10 cellular contexts compared by ENCODE assay signal in the genomic region with DNA sequence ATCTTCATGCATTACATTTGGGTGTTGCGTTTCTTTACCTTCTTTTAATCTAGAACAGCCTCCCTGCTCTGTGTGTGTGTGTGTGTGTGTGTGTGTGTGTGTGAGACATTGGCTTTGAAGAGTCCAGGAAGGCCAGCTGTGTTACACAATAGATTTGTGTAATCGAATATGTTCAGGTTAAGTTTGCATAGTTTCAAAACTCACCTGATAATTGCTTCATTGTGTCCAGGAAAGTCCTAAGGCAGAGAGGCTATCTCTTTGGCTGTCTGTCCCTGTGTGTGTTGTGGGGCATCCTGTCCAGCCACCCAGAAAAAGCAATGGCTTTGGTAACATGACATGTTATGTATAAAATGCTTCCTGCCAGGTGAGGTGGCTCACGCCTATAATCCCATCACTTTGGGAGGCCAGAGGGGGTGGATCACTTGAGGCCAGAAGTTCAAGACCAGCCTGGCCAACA. TPM values are rescaled to one million over a fixed set of nuclear protein-coding genes. Genes with fewer than 3 reads are reported as not detected.
DNase-seq lines count a peak whose midpoint lies in the region; TF ChIP-seq lines count a peak whose summit lies in the region.
"Had no signal": no experiment of that assay in that cellular context is flagged by ENCODE, and none has a peak within 500 bp of the region (broad histone marks: within the 10 kb centered on the region; RNA-seq: fewer than 3 reads in every experiment).

No MANE protein-coding gene starts in this region.

- dilution Hi-C loops in mammary epithelial cell (cut with HindIII; ENCODE audit: low sequenced_read_pairs): no loop called here

- no TSS peak for BruUV-seq in mammary epithelial cell (replicated peaks; lab: Mats Ljungman, UMichigan)

- H4K20me1 ChIP-seq in MM.1S (ENCODE audit: insufficient read depth, low read length): no peaks in the 10 kb centered on the region
- no peaks in the 10 kb centered on the region for H4K20me1 ChIP-seq in mammary epithelial cell (ENCODE audit: insufficient read depth, low read length)
- peaks cover 13% of the 10 kb centered on the region for H4K20me1 ChIP-seq in osteoblast (ENCODE audit: insufficient read depth, low read length)

- peak overlapping the region; percentile 44; the same call in 1 of the 2 replicates for H3K27ac ChIP-seq in MM.1S (ENCODE audit: low read length)
- no peak overlapping the region for H3K27ac ChIP-seq in mammary epithelial cell (ENCODE audit: insufficient read depth, low read depth, low read length)
- peak overlapping the region; percentile 57 for H3K27ac ChIP-seq in osteoblast (ENCODE audit: low read depth, low read length)
- no peak overlapping the region for H3K27ac ChIP-seq in vagina
- H3K27ac ChIP-seq: GM23248 had no signal

- no peak overlapping the region for H3K4me2 ChIP-seq in MM.1S (ENCODE audit: low read depth, low read length)
- H3K4me2 ChIP-seq in mammary epithelial cell (ENCODE audit: insufficient read depth, low read depth, low read length): no peak overlapping the region
- H3K4me2 ChIP-seq in osteoblast (ENCODE audit: insufficient read depth, low read length): no peak overlapping the region

- H3F3A ChIP-seq in MM.1S (ENCODE audit: insufficient read depth, low read length): peaks cover 16% of the 10 kb centered on the region

- no peak for TF ChIP-seq POLR2A in vagina (IDR thresholded peaks at IDR 0.05)

- DNase-seq in NCI-H2196 (lab: John Stamatoyannopoulos, UW; ENCODE audit: unreplicated experiment) (peak; percentile 9), NCI-H2196 treated with DMSO at 0.1 percent for 48 hours (lab: John Stamatoyannopoulos, UW; ENCODE audit: unreplicated experiment) (no peak), MM.1S (no peak), mammary epithelial cell (peak; percentile 69), osteoblast (ENCODE audit: insufficient read length, low spot score, missing footprints) (peak; percentile 29), dermis blood vessel endothelial cell (no peak), vagina (ENCODE audit: extremely low spot score in 2 of 2) (no peak)
- DNase-seq in stimulated activated CD4-positive, alpha-beta T cell treated with anti-CD3 and anti-CD28 coated beads, Interleukin-2, amount 100 ng/mL, for 24 hours: no peak
- DNase-seq: kidney glomerular epithelial cell had no signal

- WGBS in mammary epithelial cell (ENCODE audit: low coverage, missing lambda C conversion rate): 58% methylated on average over 3 of the region's 3 CpGs

- peaks cover 84% of the 10 kb centered on the region for H3K79me2 ChIP-seq in MM.1S (ENCODE audit: low read length)
- H3K79me2 ChIP-seq in mammary epithelial cell (ENCODE audit: insufficient read depth, low read length): peaks cover 31% of the 10 kb centered on the region
- H3K79me2 ChIP-seq in osteoblast (ENCODE audit: insufficient read depth, low read length): peaks cover 55% of the 10 kb centered on the region

- CTCF ChIA-PET in mammary epithelial cell (lab: Charles Lee; ENCODE audit: low non-redundant PET): no interaction called here

- no peak overlapping the region for H2AFZ ChIP-seq in MM.1S (ENCODE audit: low read length)
- no peak overlapping the region for H2AFZ ChIP-seq in mammary epithelial cell (ENCODE audit: low read depth, low read length)
- H2AFZ ChIP-seq in osteoblast (ENCODE audit: low read length): no peak overlapping the region
- H2AFZ ChIP-seq: GM23248 had no signal

- H3K9ac ChIP-seq in MM.1S (ENCODE audit: low read length) (no peak overlapping the region), mammary epithelial cell (ENCODE audit: insufficient read depth, low read length) (no peak overlapping the region)
- H3K9ac ChIP-seq: GM23248 had no signal

- H3K27me3 ChIP-seq in MM.1S (replicated peaks; ENCODE audit: insufficient read depth, low read length): no peaks in the 10 kb centered on the region
- H3K27me3 ChIP-seq in mammary epithelial cell (ENCODE audit: insufficient read depth, low read length): no peaks in the 10 kb centered on the region
- H3K27me3 ChIP-seq in osteoblast (ENCODE audit: insufficient read depth, low read length): no peaks in the 10 kb centered on the region
- H3K27me3 ChIP-seq in vagina: no peaks in the 10 kb centered on the region

- H3K4me3 ChIP-seq in MM.1S (ENCODE audit: low read length) (no peak overlapping the region), mammary epithelial cell (replicated peaks in 1 of 3; ENCODE audit: insufficient read depth in 1 of 3, low read depth in 2 of 3, low read length in 3 of 3) (no peak overlapping the region), osteoblast (ENCODE audit: insufficient read depth, low read length) (no peak overlapping the region), vagina (no peak overlapping the region)
- H3K4me3 ChIP-seq: GM23248 had no signal

- H3K4me1 ChIP-seq in MM.1S (ENCODE audit: low read length) (peaks cover 33% of the 10 kb centered on the region), mammary epithelial cell (ENCODE audit: insufficient read depth, low read length) (peaks cover 7% of the 10 kb centered on the region), osteoblast (ENCODE audit: insufficient read depth, low read length) (peaks cover 35% of the 10 kb centered on the region), vagina (peaks cover 54% of the 10 kb centered on the region)

- intact Hi-C loops in mammary epithelial cell (cut with micrococcal nuclease) (no loop called here), vagina (cut with DNase I) (no loop called here)

- no peaks in the 10 kb centered on the region for H3K36me3 ChIP-seq in MM.1S (replicated peaks; ENCODE audit: insufficient read depth, low read length)
- H3K36me3 ChIP-seq in mammary epithelial cell (ENCODE audit: insufficient read depth, low read length): no peaks in the 10 kb centered on the region
- no peaks in the 10 kb centered on the region for H3K36me3 ChIP-seq in osteoblast (ENCODE audit: insufficient read depth, low read length)
- no peaks in the 10 kb centered on the region for H3K36me3 ChIP-seq in vagina

- H3K9me3 ChIP-seq in MM.1S (replicated peaks; ENCODE audit: insufficient read depth, low read length): no peaks in the 10 kb centered on the region
- no peaks in the 10 kb centered on the region for H3K9me3 ChIP-seq in mammary epithelial cell (replicated peaks; ENCODE audit: insufficient read depth, low read length)
- H3K9me3 ChIP-seq in osteoblast (ENCODE audit: low read depth, low read length): no peaks in the 10 kb centered on the region
- no peaks in the 10 kb centered on the region for H3K9me3 ChIP-seq in vagina

- no peaks in the 10 kb centered on the region for H3K9me2 ChIP-seq in MM.1S (replicated peaks; ENCODE audit: insufficient read depth, low read length)

- no peak for TF ChIP-seq CTCF in MM.1S (IDR thresholded peaks at IDR 0.05; ENCODE audit: low read length)
- TF ChIP-seq CTCF in mammary epithelial cell (conservative IDR thresholded peaks at IDR 0.05 in 1 of 2, IDR thresholded peaks at IDR 0.05 in 1 of 2; ENCODE audit: extremely low read depth in 1 of 2, insufficient read depth in 1 of 2, low read depth in 1 of 2, low read length in 2 of 2): no peak
- no peak for TF ChIP-seq CTCF in osteoblast (IDR thresholded peaks at IDR 0.05; ENCODE audit: extremely low read depth, low read depth, low read length)
- no peak for TF ChIP-seq CTCF in vagina (IDR thresholded peaks at IDR 0.05)

- in situ Hi-C loops in mammary epithelial cell (cut with MboI; ENCODE audit: low sequenced_read_pairs in 2 of 2): no loop called here

RNA-seq across cellular contexts. Expression of gene ZNF710, which starts 37.5 kb away (rescaled TPM):
- total RNA-seq in mammary epithelial cell (10 to 100 TPM in 1 of 2 donors, 1 to 10 TPM in 1; 9.7 to 18.3 TPM), osteoblast (10.3 and 10.9 TPM in 2 replicates), dermis blood vessel endothelial cell (10.2 and 10.7 TPM in 2 replicates), vagina (23.1 TPM)
- polyA plus RNA-seq in mammary epithelial cell: 2.8 TPM
- 16.2 TPM for polyA minus RNA-seq in mammary epithelial cell

Comparison
In these comparisons a context has a peak if more than half of its experiments do, and no peak if none do; other contexts are left out.
1. DNase-seq: peak in NCI-H2196 (single experiment), mammary epithelial cell (single experiment) and osteoblast (single experiment); none in NCI-H2196 treated with DMSO at 0.1 percent for 48 hours (single experiment), MM.1S (single experiment), dermis blood vessel endothelial cell (single experiment), stimulated activated CD4-positive, alpha-beta T cell treated with anti-CD3 and anti-CD28 coated beads, Interleukin-2, amount 100 ng/mL, for 24 hours (0 of 2) and vagina (0 of 2).
2. H3K27ac ChIP-seq: peak in MM.1S (single experiment) and osteoblast (single experiment); none in mammary epithelial cell (single experiment) and vagina (single experiment).